16 cellular contexts compared by ENCODE assay signal in genomic region chr5:77322406-77322805, GRCh38.
DNase-seq lines count a peak whose midpoint lies in the region; ATAC-seq and TF ChIP-seq lines count a peak whose summit lies in the region.
"Had no signal": no experiment of that assay in that cellular context is flagged by ENCODE, and none has a peak within 500 bp of the region (broad histone marks: within the 10 kb centered on the region; RNA-seq: fewer than 3 reads in every experiment).

No MANE protein-coding gene starts in this region.

- H3K18ac ChIP-seq in H9 (ENCODE audit: insufficient read length, low read depth, low read length): no peak overlapping the region

- DNase-seq in H9: peak; percentile 58
- peak; percentile 29 for DNase-seq in SK-MEL-5 (ENCODE audit: low read depth, low spot score)
- peak; percentile 28 for DNase-seq in iPS-NIHi11 (ENCODE audit: low spot score)
- no peak for DNase-seq in stimulated activated effector memory CD8-positive, alpha-beta T cell treated with anti-CD3 and anti-CD28 coated beads, Interleukin-12 subunit alpha, Interleukin-12 subunit beta, amount 100 ng/mL, for 72 hours (ENCODE audit: low spot score in 2 of 2)
- DNase-seq in cortex of kidney (lab: John Stamatoyannopoulos, UW): no peak
- DNase-seq in NCI-H2227 treated with DMSO at 0.1 percent for 48 hours (lab: John Stamatoyannopoulos, UW): no peak
- DNase-seq in activated CD8-positive, alpha-beta T cell treated with anti-CD3 and anti-CD28 coated beads, Interleukin-2, amount 10 ng/mL, durations not matched to agents 7 days and 5 days: no peak
- DNase-seq: CD4-positive, alpha-beta T cell; DMS79 treated with DMSO at 0.1 percent for 48 hours; GF-D8; GOT3; NCI-H2081; NCI-H510A; NCI-H82; PC-3 had no signal

- no peak overlapping the region for H3K14ac ChIP-seq in H9 (ENCODE audit: insufficient read depth, low read length)

- H2BK5ac ChIP-seq in H9 (ENCODE audit: insufficient read length, low read length): no peak overlapping the region

- no peak overlapping the region for H4K91ac ChIP-seq in H9 (ENCODE audit: insufficient read length, low read depth, low read length)

- no peak overlapping the region for H2BK12ac ChIP-seq in H9 (ENCODE audit: insufficient read length, low read depth, low read length)

- H3K56ac ChIP-seq in H9 (ENCODE audit: insufficient read length, low read depth, low read length): no peak overlapping the region

- H2BK15ac ChIP-seq in H9 (ENCODE audit: low read depth, low read length): no peak overlapping the region

- no peak overlapping the region for H2AK5ac ChIP-seq in H9 (ENCODE audit: insufficient read length, low read length)

- no peak overlapping the region for H3K23ac ChIP-seq in H9 (ENCODE audit: insufficient read length, low read depth, low read length)

- no peaks in the 10 kb centered on the region for H3K79me2 ChIP-seq in H9 (ENCODE audit: insufficient read depth, low read length)

- H3K23me2 ChIP-seq in H9 (ENCODE audit: insufficient read length, low read depth, low read length, poor library complexity, severe bottlenecking): no peaks in the 10 kb centered on the region

- CTCF ChIA-PET in activated CD8-positive, alpha-beta T cell treated with anti-CD3 and anti-CD28 coated beads, Interleukin-2, amount 10 ng/mL, durations not matched to agents 7 days and 5 days (lab: Charles Lee): interaction anchor here (3.7 kb wide), 1 partner anchor 12 kb away, joined by 15 read pairs; no protein-coding TSS in a partner anchor

- ATAC-seq in stimulated activated effector memory CD8-positive, alpha-beta T cell treated with anti-CD3 and anti-CD28 coated beads, Interleukin-12 subunit alpha, Interleukin-12 subunit beta, amount 100 ng/mL, for 72 hours: peak; percentile 19
- no peak for ATAC-seq in HG02759 (IDR thresholded peaks at IDR 0.05; ENCODE audit: unreplicated experiment)
- no peak for ATAC-seq in activated CD8-positive, alpha-beta T cell treated with anti-CD3 and anti-CD28 coated beads, Interleukin-2, amount 10 ng/mL, durations not matched to agents 7 days and 5 days
- ATAC-seq: PC-3 had no signal

- no peaks in the 10 kb centered on the region for H4K20me1 ChIP-seq in H9 (ENCODE audit: control insufficient read depth, insufficient read depth, insufficient read length)

- no peak overlapping the region for H4K8ac ChIP-seq in H9 (replicated peaks; ENCODE audit: insufficient read length, low read depth, low read length)

- peaks cover 6% of the 10 kb centered on the region; the same call in 1 of the 2 replicates for H3K4me1 ChIP-seq in H9 (ENCODE audit: insufficient read depth, low read length)

- H3K4me1 Mint-ChIP-seq in H9: peaks cover 14 to 22% of the 10 kb centered on the region in 2 experiments
- no peaks in the 10 kb centered on the region for H3K4me1 Mint-ChIP-seq in stimulated activated effector memory CD8-positive, alpha-beta T cell treated with anti-CD3 and anti-CD28 coated beads, Interleukin-12 subunit alpha, Interleukin-12 subunit beta, amount 100 ng/mL, for 72 hours
- H3K4me1 Mint-ChIP-seq in activated CD8-positive, alpha-beta T cell treated with anti-CD3 and anti-CD28 coated beads, Interleukin-2, amount 10 ng/mL, durations not matched to agents 7 days and 5 days (ENCODE audit: low read depth): peaks cover under 1% of the 10 kb centered on the region

- peak overlapping the region in 1 of 2 experiments; percentile 13; a peak in 1 of 5 replicates for H3K4me3 Mint-ChIP-seq in H9
- no peak overlapping the region for H3K4me3 Mint-ChIP-seq in stimulated activated effector memory CD8-positive, alpha-beta T cell treated with anti-CD3 and anti-CD28 coated beads, Interleukin-12 subunit alpha, Interleukin-12 subunit beta, amount 100 ng/mL, for 72 hours
- H3K4me3 Mint-ChIP-seq in activated CD8-positive, alpha-beta T cell treated with anti-CD3 and anti-CD28 coated beads, Interleukin-2, amount 10 ng/mL, durations not matched to agents 7 days and 5 days: no peak overlapping the region
- H3K4me3 Mint-ChIP-seq: CD4-positive, alpha-beta T cell had no signal

- peaks cover 23% of the 10 kb centered on the region for H3K27me3 Mint-ChIP-seq in H9 (ENCODE audit: low read depth)
- H3K27me3 Mint-ChIP-seq in activated CD8-positive, alpha-beta T cell treated with anti-CD3 and anti-CD28 coated beads, Interleukin-2, amount 10 ng/mL, durations not matched to agents 7 days and 5 days (ENCODE audit: low read depth): peaks cover 10% of the 10 kb centered on the region
- H3K27me3 Mint-ChIP-seq: CD4-positive, alpha-beta T cell had no signal

- H4K5ac ChIP-seq in H9 (ENCODE audit: insufficient read length, low read depth, low read length): no peak overlapping the region

- H3K27ac ChIP-seq in H9 (ENCODE audit: insufficient read length, low read depth, low read length): no peak overlapping the region

- H3T11ph ChIP-seq in H9 (ENCODE audit: low read length): no peak overlapping the region

- no peaks in the 10 kb centered on the region for H3K36me3 Mint-ChIP-seq in H9 (ENCODE audit: insufficient read depth in 1 of 3, low read depth in 3 of 3)
- H3K36me3 Mint-ChIP-seq in stimulated activated effector memory CD8-positive, alpha-beta T cell treated with anti-CD3 and anti-CD28 coated beads, Interleukin-12 subunit alpha, Interleukin-12 subunit beta, amount 100 ng/mL, for 72 hours: no peaks in the 10 kb centered on the region
- no peaks in the 10 kb centered on the region for H3K36me3 Mint-ChIP-seq in activated CD8-positive, alpha-beta T cell treated with anti-CD3 and anti-CD28 coated beads, Interleukin-2, amount 10 ng/mL, durations not matched to agents 7 days and 5 days (ENCODE audit: low read depth)

- H3K27me3 ChIP-seq in H9 (ENCODE audit: insufficient read depth, low read length): no peaks in the 10 kb centered on the region

- no peak overlapping the region for H2BK20ac ChIP-seq in H9 (ENCODE audit: low read depth, low read length, poor library complexity, severe bottlenecking)

- H3K9me3 Mint-ChIP-seq in H9: no peaks in the 10 kb centered on the region; a peak in 1 of 5 replicates
- no peaks in the 10 kb centered on the region for H3K9me3 Mint-ChIP-seq in stimulated activated effector memory CD8-positive, alpha-beta T cell treated with anti-CD3 and anti-CD28 coated beads, Interleukin-12 subunit alpha, Interleukin-12 subunit beta, amount 100 ng/mL, for 72 hours
- no peaks in the 10 kb centered on the region for H3K9me3 Mint-ChIP-seq in activated CD8-positive, alpha-beta T cell treated with anti-CD3 and anti-CD28 coated beads, Interleukin-2, amount 10 ng/mL, durations not matched to agents 7 days and 5 days (ENCODE audit: insufficient read depth)
- H3K9me3 Mint-ChIP-seq: CD4-positive, alpha-beta T cell had no signal

- no CpG with 5 or more reads among the region's 4 CpGs for WGBS in H9 (ENCODE audit: extremely low coverage, insufficient read length, low lambda C conversion rate)

- H2BK120ac ChIP-seq in H9 (ENCODE audit: low read depth, low read length, poor library complexity, severe bottlenecking): no peak overlapping the region

- POLR2A ChIA-PET in activated CD8-positive, alpha-beta T cell treated with anti-CD3 and anti-CD28 coated beads, Interleukin-2, amount 10 ng/mL, durations not matched to agents 7 days and 5 days (lab: Charles Lee): no interaction called here

- no peaks in the 10 kb centered on the region for H3K9me3 ChIP-seq in H9 (ENCODE audit: control insufficient read depth, low read depth, low read length)

- no peaks in the 10 kb centered on the region for H3K79me1 ChIP-seq in H9 (ENCODE audit: insufficient read depth, low read depth, low read length, poor library complexity, severe bottlenecking)

- no peak for TF ChIP-seq CTCF in H9 (conservative IDR thresholded peaks at IDR 0.05)

- in situ Hi-C loops in SK-MEL-5 (cut with HindIII; ENCODE audit: low pct_unique_long_range_greater_than_20kb, low sequenced_read_pairs): no loop called here

- H3K27ac Mint-ChIP-seq in H9: peak overlapping the region in 2 of 3 experiments; percentile 73 to 91; a peak in 3 of 7 replicates
- no peak overlapping the region for H3K27ac Mint-ChIP-seq in stimulated activated effector memory CD8-positive, alpha-beta T cell treated with anti-CD3 and anti-CD28 coated beads, Interleukin-12 subunit alpha, Interleukin-12 subunit beta, amount 100 ng/mL, for 72 hours
- H3K27ac Mint-ChIP-seq in activated CD8-positive, alpha-beta T cell treated with anti-CD3 and anti-CD28 coated beads, Interleukin-2, amount 10 ng/mL, durations not matched to agents 7 days and 5 days: no peak overlapping the region
- H3K27ac Mint-ChIP-seq: CD4-positive, alpha-beta T cell had no signal

- no peak overlapping the region for H2AFZ ChIP-seq in H9 (ENCODE audit: low read length)

- no peak overlapping the region for H3K9ac ChIP-seq in H9 (ENCODE audit: extremely low read depth, insufficient read length, low read length)

- peak overlapping the region; percentile 26 for H3K4me2 ChIP-seq in H9 (ENCODE audit: insufficient read depth, insufficient read length, low read length)

- H3K4ac ChIP-seq in H9 (ENCODE audit: low read depth, low read length): no peak overlapping the region

Comparison
In these comparisons a context has a peak if more than half of its experiments do, and no peak if none do; other contexts are left out.
1. DNase-seq: peak in H9 (single experiment), SK-MEL-5 (single experiment) and iPS-NIHi11 (single experiment); none in stimulated activated effector memory CD8-positive, alpha-beta T cell treated with anti-CD3 and anti-CD28 coated beads, Interleukin-12 subunit alpha, Interleukin-12 subunit beta, amount 100 ng/mL, for 72 hours (0 of 2), cortex of kidney (single experiment), NCI-H2227 treated with DMSO at 0.1 percent for 48 hours (single experiment) and activated CD8-positive, alpha-beta T cell treated with anti-CD3 and anti-CD28 coated beads, Interleukin-2, amount 10 ng/mL, durations not matched to agents 7 days and 5 days (single experiment).
2. H3K27ac Mint-ChIP-seq: peak in H9 (2 of 3); none in stimulated activated effector memory CD8-positive, alpha-beta T cell treated with anti-CD3 and anti-CD28 coated beads, Interleukin-12 subunit alpha, Interleukin-12 subunit beta, amount 100 ng/mL, for 72 hours (single experiment) and activated CD8-positive, alpha-beta T cell treated with anti-CD3 and anti-CD28 coated beads, Interleukin-2, amount 10 ng/mL, durations not matched to agents 7 days and 5 days (single experiment).